Comparison of ENCODE assay signal across 8 cellular contexts in the genomic region with DNA sequence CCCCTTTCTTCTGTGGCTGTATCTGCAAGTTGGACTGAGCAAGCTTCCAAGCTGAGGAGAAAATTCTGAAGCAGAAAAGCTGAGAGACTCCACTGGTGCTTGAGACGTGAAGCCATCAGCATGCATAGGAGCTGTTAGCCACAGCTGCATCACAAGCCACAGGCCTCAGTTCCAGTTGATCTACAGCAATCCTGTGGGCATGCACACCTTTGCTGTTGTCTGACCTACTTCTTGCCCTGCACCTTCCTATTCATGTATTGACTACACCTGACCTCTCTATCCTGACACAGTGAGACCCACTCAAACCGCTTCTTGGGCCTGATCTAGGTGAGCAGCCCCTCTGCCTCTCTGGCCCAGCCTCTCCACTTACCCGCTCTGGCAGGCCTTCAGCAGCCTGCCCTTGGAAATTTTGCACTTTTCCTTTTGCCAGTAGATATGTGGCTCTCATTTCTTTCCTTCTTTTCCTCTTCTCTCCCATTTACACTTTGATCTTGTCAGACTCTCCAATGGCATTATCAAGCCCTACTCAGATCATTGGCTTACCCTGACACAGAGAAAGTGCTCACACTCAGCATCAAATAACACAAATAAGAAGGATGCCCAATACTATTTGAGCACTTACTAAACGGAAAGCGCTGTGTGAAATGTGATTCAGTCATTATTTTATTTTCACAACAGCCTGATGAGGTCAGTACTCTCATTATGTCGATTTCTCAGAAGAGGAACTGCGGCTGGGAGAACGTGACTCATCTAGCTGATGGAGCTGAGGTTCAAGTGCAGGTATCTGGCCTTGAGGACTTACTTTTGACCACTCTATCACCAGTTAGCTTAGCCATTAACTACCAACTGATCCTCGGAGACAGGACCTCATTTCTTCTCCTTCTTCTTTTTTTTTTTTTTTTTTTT. TPM values are rescaled to one million over a fixed set of nuclear protein-coding genes. Genes with fewer than 3 reads are reported as not detected.
DNase-seq lines count a peak whose midpoint lies in the region; ATAC-seq and TF ChIP-seq lines count a peak whose summit lies in the region.

No MANE protein-coding gene starts in this region.

- TF ChIP-seq CTCF in AG10803 (conservative IDR thresholded peaks at IDR 0.05; ENCODE audit: low read length): no peak
- TF ChIP-seq CTCF in BE2C (IDR thresholded peaks at IDR 0.05; ENCODE audit: low read depth, low read length): no peak

- H3K27me3 Mint-ChIP-seq in central memory CD8-positive, alpha-beta T cell: no peaks in the 10 kb centered on the region

- H3K4me3 Mint-ChIP-seq in central memory CD8-positive, alpha-beta T cell: no peak overlapping the region

- H3K9me3 Mint-ChIP-seq in central memory CD8-positive, alpha-beta T cell: no peaks in the 10 kb centered on the region

- peaks cover 7% of the 10 kb centered on the region for H3K4me1 Mint-ChIP-seq in central memory CD8-positive, alpha-beta T cell

- no peaks in the 10 kb centered on the region for H3K27me3 ChIP-seq in BE2C

- peak; percentile 69 for DNase-seq in AG10803 (ENCODE audit: low read depth)
- peak; percentile 90 for DNase-seq in NOMO-1 treated with DMSO at 0.1 percent for 48 hours (lab: John Stamatoyannopoulos, UW; ENCODE audit: unreplicated experiment)
- DNase-seq in central memory CD8-positive, alpha-beta T cell (ENCODE audit: low spot score in 2 of 2): no peak
- DNase-seq in stimulated activated CD4-positive, alpha-beta T cell treated with anti-CD3 and anti-CD28 coated beads, Interleukin-4, amount 100 ng/mL, for 1 hour: peak; percentile 4
- no peak for DNase-seq in Right ventricle myocardium inferior (ENCODE audit: missing footprints)
- no peak for DNase-seq in BE2C
- DNase-seq in pons (ENCODE audit: low spot score): no peak

- no peaks in the 10 kb centered on the region for H3K9me3 ChIP-seq in BE2C

- no peaks in the 10 kb centered on the region for H3K4me1 ChIP-seq in BE2C

- intact Hi-C loops in Right ventricle myocardium inferior (cut with DNase I): no loop called here

- peak overlapping the region; percentile 67 for H3K27ac Mint-ChIP-seq in central memory CD8-positive, alpha-beta T cell (ENCODE audit: low read depth)

- no peaks in the 10 kb centered on the region for H3K36me3 ChIP-seq in BE2C

- H3K4me3 ChIP-seq in AG10803 (ENCODE audit: low read length): no peak overlapping the region
- H3K4me3 ChIP-seq in BE2C (ENCODE audit: low read depth, low read length): no peak overlapping the region

- ATAC-seq in GM19397 (IDR thresholded peaks at IDR 0.05; ENCODE audit: unreplicated experiment) (peak; percentile 55), Right ventricle myocardium inferior (no peak)
- peak; percentile 61 for ATAC-seq in central memory CD8-positive, alpha-beta T cell (replicated peaks; ENCODE audit: extremely low read depth, poor library complexity, severe bottlenecking)

- H3K36me3 Mint-ChIP-seq in central memory CD8-positive, alpha-beta T cell (ENCODE audit: insufficient read depth): no peaks in the 10 kb centered on the region

RNA-seq across cellular contexts. Expression of gene PTGR2, which starts 21.9 kb away (rescaled TPM):
- 32.8 TPM for total RNA-seq in Right ventricle myocardium inferior
- 3.4 TPM for polyA plus RNA-seq in BE2C (2012; ENCODE audit: insufficient read depth, insufficient read length, low read depth)

RNA-seq across cellular contexts. Expression of gene ZNF410, which starts 56.9 kb away (rescaled TPM):
- 16.0 TPM for total RNA-seq in Right ventricle myocardium inferior
- polyA plus RNA-seq in BE2C (2012; ENCODE audit: insufficient read depth, insufficient read length, low read depth): 66.0 TPM

Comparison
In these comparisons a context has a peak if more than half of its experiments do, and no peak if none do; other contexts are left out.
1. DNase-seq: peak in AG10803 (single experiment), NOMO-1 treated with DMSO at 0.1 percent for 48 hours (single experiment) and stimulated activated CD4-positive, alpha-beta T cell treated with anti-CD3 and anti-CD28 coated beads, Interleukin-4, amount 100 ng/mL, for 1 hour (single experiment); none in central memory CD8-positive, alpha-beta T cell (0 of 2), Right ventricle myocardium inferior (single experiment), BE2C (single experiment) and pons (single experiment).